ENCODE assay signal across 1 cellular context in genomic region chr13:75482070-75482819, GRCh38.
TF ChIP-seq lines count a peak whose summit lies in the region.

Gene TBC1D4 (minus strand): TSS chr13:75482169. CDS start chr13:75481767, 402 bp downstream.

TF ChIP-seq in HepG2, 621 proteins besides CTCF, POLR2A, EP300 and RAD21 (continued from another document and continues in another):
- peak; percentile 82 for TF ChIP-seq FOXP4 (CRISPR knock-in tag; IDR thresholded peaks at IDR 0.05)
- no peak for TF ChIP-seq HNRNPK (IDR thresholded peaks at IDR 0.05; ENCODE audit: low read depth, low read length, poor library complexity, severe bottlenecking)
- TF ChIP-seq IKZF4 (CRISPR knock-in tag; IDR thresholded peaks at IDR 0.05; ENCODE audit: borderline replicate concordance, low read depth, not compliant biosample characterization): peak; percentile 34
- no peak for TF ChIP-seq ZNF878 (CRISPR knock-in tag; IDR thresholded peaks at IDR 0.05)
- TF ChIP-seq SMAD1 (CRISPR knock-in tag; IDR thresholded peaks at IDR 0.05; ENCODE audit: borderline replicate concordance, low read depth): no peak
- TF ChIP-seq AHR (CRISPR knock-in tag; IDR thresholded peaks at IDR 0.05): peak; percentile 63; the same call in 1 of the 2 replicates
- TF ChIP-seq PPARG (CRISPR knock-in tag; conservative IDR thresholded peaks at IDR 0.05): peak; percentile 63
- no peak for TF ChIP-seq ELK4 (CRISPR knock-in tag; IDR thresholded peaks at IDR 0.05; ENCODE audit: borderline replicate concordance)
- TF ChIP-seq UBTF (CRISPR knock-in tag; IDR thresholded peaks at IDR 0.05): peak; percentile 53
- 0 out of 2 replicates have a peak, but pooled peaks have one; percentile 5 for TF ChIP-seq ZBTB43 (CRISPR knock-in tag; conservative IDR thresholded peaks at IDR 0.05)
- TF ChIP-seq MYNN (CRISPR knock-in tag; IDR thresholded peaks at IDR 0.05; ENCODE audit: low read depth): no peak
- TF ChIP-seq ZNF782 (CRISPR knock-in tag; IDR thresholded peaks at IDR 0.05; ENCODE audit: borderline replicate concordance): no peak; the same call in 1 of the 2 replicates
- peak; percentile 12 for TF ChIP-seq CBX1 (IDR thresholded peaks at IDR 0.05; ENCODE audit: low read depth)
- TF ChIP-seq ZNF768 (CRISPR knock-in tag; IDR thresholded peaks at IDR 0.05): peak; percentile 16; the same call in 1 of the 2 replicates
- TF ChIP-seq ZFP1 (CRISPR knock-in tag; IDR thresholded peaks at IDR 0.05): peak; percentile 17; the same call in 1 of the 2 replicates
- TF ChIP-seq TAF15 (IDR thresholded peaks at IDR 0.05; ENCODE audit: low read depth, low read length, poor library complexity, severe bottlenecking): peak; percentile 46
- TF ChIP-seq AHDC1 (CRISPR knock-in tag; IDR thresholded peaks at IDR 0.05; ENCODE audit: borderline replicate concordance): 0 out of 2 replicates have a peak, but pooled peaks have one; percentile 19
- peak; percentile 64 for TF ChIP-seq HOXA3 (CRISPR knock-in tag; IDR thresholded peaks at IDR 0.05)
- 0 out of 2 replicates have a peak, but pooled peaks have one; percentile 27 for TF ChIP-seq PRDM15 (CRISPR knock-in tag; IDR thresholded peaks at IDR 0.05)
- TF ChIP-seq MIXL1 (CRISPR knock-in tag; IDR thresholded peaks at IDR 0.05): 0 out of 2 replicates have a peak, but pooled peaks have one; percentile 13
- no peak for TF ChIP-seq TP53 (CRISPR knock-in tag; conservative IDR thresholded peaks at IDR 0.05)
- TF ChIP-seq CCDC6 (CRISPR knock-in tag; IDR thresholded peaks at IDR 0.05): peak; percentile 51; the same call in 1 of the 2 replicates
- 0 out of 2 replicates have a peak, but pooled peaks have one; percentile 20 for TF ChIP-seq ATF7-NPFF (CRISPR knock-in tag; IDR thresholded peaks at IDR 0.05; ENCODE audit: low read depth)
- TF ChIP-seq GABPA (IDR thresholded peaks at IDR 0.05; ENCODE audit: low read depth, low read length): no peak
- TF ChIP-seq GABPA (CRISPR knock-in tag; IDR thresholded peaks at IDR 0.05; ENCODE audit: low read depth): peak; percentile 29; the same call in 1 of the 2 replicates
- peak; percentile 72; the same call in 1 of the 2 replicates for TF ChIP-seq MYC (CRISPR knock-in tag; IDR thresholded peaks at IDR 0.05; ENCODE audit: borderline replicate concordance)
- TF ChIP-seq ZNF614 (CRISPR knock-in tag; IDR thresholded peaks at IDR 0.05; ENCODE audit: borderline replicate concordance): peak; percentile 83
- TF ChIP-seq DMAP1 (CRISPR knock-in tag; IDR thresholded peaks at IDR 0.05): peak; percentile 82
- no peak for TF ChIP-seq ZBTB49 (CRISPR knock-in tag; IDR thresholded peaks at IDR 0.05; ENCODE audit: borderline replicate concordance)
- no peak for TF ChIP-seq SOX6 (IDR thresholded peaks at IDR 0.05)
- peak; percentile 83 for TF ChIP-seq SOX6 (CRISPR knock-in tag; IDR thresholded peaks at IDR 0.05)
- TF ChIP-seq SP140L (CRISPR knock-in tag; IDR thresholded peaks at IDR 0.05; ENCODE audit: borderline replicate concordance): no peak
- TF ChIP-seq NFATC3 (CRISPR knock-in tag; IDR thresholded peaks at IDR 0.05): 0 out of 2 replicates have a peak, but pooled peaks have one; percentile 71
- TF ChIP-seq E2F5 (CRISPR knock-in tag; conservative IDR thresholded peaks at IDR 0.05): no peak; the same call in 1 of the 2 replicates
- TF ChIP-seq HMGXB4 (CRISPR knock-in tag; IDR thresholded peaks at IDR 0.05; ENCODE audit: borderline replicate concordance in 1 of 2, low read depth in 1 of 2): peak; percentile 87 to 95
